Comparison of ENCODE assay signal across 10 cellular contexts in genomic region chr7:93165447-93165846, GRCh38. TPM values are rescaled to one million over a fixed set of nuclear protein-coding genes. Genes with fewer than 3 reads are reported as not detected.
DNase-seq lines count a peak whose midpoint lies in the region; ATAC-seq, FAIRE-seq and TF ChIP-seq lines count a peak whose summit lies in the region.
"Had no signal": no experiment of that assay in that cellular context is flagged by ENCODE, and none has a peak within 500 bp of the region (broad histone marks: within the 10 kb centered on the region; RNA-seq: fewer than 3 reads in every experiment).

No MANE protein-coding gene starts in this region.

- FAIRE-seq in GM19239 (lab: Jason Lieb, UNC) = peak; percentile 97

- WGBS in heart right ventricle, 2 donors = 81 to 87% methylated on average over 1 of the region's 1 CpG
- WGBS in gastroesophageal sphincter (ENCODE audit: low coverage in 1 of 2), 2 donors = 40 to 64% methylated on average over 1 of the region's 1 CpG

- intact Hi-C loops in heart right ventricle (cut with DNase I) = no loop called here
- intact Hi-C loops in left ventricle myocardium superior (cut with micrococcal nuclease) = no loop called here

- ATAC-seq in HG02885 (IDR thresholded peaks at IDR 0.05; ENCODE audit: poor library complexity, unreplicated experiment) (peak; percentile 99), heart right ventricle (no peak), left ventricle myocardium superior (no peak), gastroesophageal sphincter (no peak)

- H3K36me3 ChIP-seq in heart right ventricle = no peaks in the 10 kb centered on the region
- H3K36me3 ChIP-seq in gastroesophageal sphincter = no peaks in the 10 kb centered on the region

- TF ChIP-seq CTCF in heart right ventricle (IDR thresholded peaks at IDR 0.05) (no peak), gastroesophageal sphincter (IDR thresholded peaks at IDR 0.05) (no peak)

- peak; percentile 38 for DNase-seq in CD1c-positive myeloid dendritic cell (ENCODE audit: extremely low spot score)
- DNase-seq in GM19239 (ENCODE audit: insufficient read length, low spot score) = no peak
- DNase-seq in NOMO-1 treated with dmso at 0.1 percent for 144 hours (lab: John Stamatoyannopoulos, UW; ENCODE audit: unreplicated experiment) = peak; percentile 54
- no peak for DNase-seq in superior temporal gyrus (ENCODE audit: extremely low spot score)
- no peak for DNase-seq in heart right ventricle
- DNase-seq in left ventricle myocardium superior = no peak

- H3K27me3 ChIP-seq in heart right ventricle = no peaks in the 10 kb centered on the region
- H3K27me3 ChIP-seq in gastroesophageal sphincter = no peaks in the 10 kb centered on the region

- H3K4me1 ChIP-seq in heart right ventricle (no peaks in the 10 kb centered on the region), gastroesophageal sphincter (no peaks in the 10 kb centered on the region)

- TF ChIP-seq POLR2A in gastroesophageal sphincter (IDR thresholded peaks at IDR 0.05) = no peak

- H3K4me3 ChIP-seq in heart right ventricle (no peak overlapping the region), gastroesophageal sphincter (no peak overlapping the region)
- H3K4me3 ChIP-seq: SK-N-MC had no signal

- peaks cover 0 to 38% (median 4%) of the 10 kb centered on the region in 11 donors for H3K9me3 ChIP-seq in heart right ventricle
- peaks cover 0 to 14% (median 0%) of the 10 kb centered on the region in 3 donors for H3K9me3 ChIP-seq in gastroesophageal sphincter

- TF ChIP-seq EP300 in gastroesophageal sphincter (IDR thresholded peaks at IDR 0.05) = no peak

- H3K27ac ChIP-seq in heart right ventricle = no peak overlapping the region
- no peak overlapping the region for H3K27ac ChIP-seq in gastroesophageal sphincter
- H3K27ac ChIP-seq: C4-2B, SK-N-MC had no signal

RNA-seq across cellular contexts. Expression of gene SAMD9L, which starts 17.3 kb away (rescaled TPM):
- total RNA-seq in heart right ventricle (10 to 100 TPM in 1 of 10 donors, 1 to 10 TPM in 9; 3.3 to 27.7 (median 4.9) TPM), left ventricle myocardium superior (5.9 TPM), gastroesophageal sphincter (1 to 10 TPM; 4.4 to 6.7 (median 5.4) TPM)
- 1 to 10 TPM; 1.7 to 6.4 TPM for polyA plus RNA-seq in heart right ventricle

RNA-seq across cellular contexts. Expression of gene SAMD9, which starts 47.7 kb away (rescaled TPM):
- total RNA-seq in heart right ventricle = 1 to 10 TPM; 1.7 to 6.2 (median 3.4) TPM
- 1 to 10 TPM; 1.1 to 2.0 TPM for polyA plus RNA-seq in heart right ventricle
- 3.5 TPM for total RNA-seq in left ventricle myocardium superior
- 10 to 100 TPM in 1 of 4 donors, 1 to 10 TPM in 3; 2.4 to 12.2 (median 5.0) TPM for total RNA-seq in gastroesophageal sphincter

Comparison
In these comparisons a context has a peak if more than half of its experiments do, and no peak if none do; other contexts are left out.
1. DNase-seq: peak in CD1c-positive myeloid dendritic cell (single experiment) and NOMO-1 treated with dmso at 0.1 percent for 144 hours (single experiment); none in GM19239 (single experiment), superior temporal gyrus (single experiment), heart right ventricle (0 of 2) and left ventricle myocardium superior (single experiment).